ENCODE assay signal across 7 cellular contexts in genomic region chr1:111227875-111228747, GRCh38. TPM values are rescaled to one million over a fixed set of nuclear protein-coding genes. Genes with fewer than 3 reads are reported as not detected.
DNase-seq lines count a peak whose midpoint lies in the region; ATAC-seq and TF ChIP-seq lines count a peak whose summit lies in the region.

No MANE protein-coding gene starts in this region.

- no peaks in the 10 kb centered on the region for H3K79me1 ChIP-seq in IMR-90 (ENCODE audit: low read depth in 1 of 2, low read length in 2 of 2)

- peak overlapping the region; percentile 67 for H3K18ac ChIP-seq in IMR-90 (ENCODE audit: low read depth, low read length)

- CTCF ChIA-PET in IMR-90 (lab: Yijun Ruan, JAX), result interaction anchor here (0.9 to 1.0 kb wide), 2 partner anchors 14 to 172 kb away, joined by 3 to 4 read pairs; no protein-coding TSS in a partner anchor

- TF ChIP-seq EP300 in suprapubic skin (IDR thresholded peaks at IDR 0.05), result no peak

- dilution Hi-C loops in IMR-90 (cut with HindIII; ENCODE audit: low sequenced_read_pairs, unreplicated experiment), result no loop called here

- POLR2A ChIA-PET in IMR-90 (lab: Charles Lee; ENCODE audit: unreplicated experiment), result interaction anchor here (1.0 kb wide), 1 partner anchor 188 kb away, joined by 3 read pairs; no protein-coding TSS in a partner anchor

- TF ChIP-seq RAD21 in IMR-90 (IDR thresholded peaks at IDR 0.05; ENCODE audit: low read length), result no peak

- peak overlapping the region; percentile 67 for H2AFZ ChIP-seq in IMR-90 (replicated peaks; ENCODE audit: low read length, poor library complexity)

- no peak overlapping the region for H2AK5ac ChIP-seq in IMR-90 (ENCODE audit: low read depth, low read length)

- WGBS in IMR-90 (ENCODE audit: extremely low coverage in 2 of 2, insufficient read length in 1 of 2), 2 experiments, result no CpG with 5 or more reads among the region's 6 CpGs
- 76% methylated on average over 6 of the region's 6 CpGs for WGBS in suprapubic skin

- H3K36me3 ChIP-seq in IMR-90 (ENCODE audit: control insufficient read depth, insufficient read depth, low read length) (no peaks in the 10 kb centered on the region), suprapubic skin (no peaks in the 10 kb centered on the region)

- H3K56ac ChIP-seq in IMR-90 (ENCODE audit: extremely low read depth, insufficient read depth, low read length), result no peak overlapping the region

- peak overlapping the region; percentile 29 for H4K5ac ChIP-seq in IMR-90 (ENCODE audit: low read depth, low read length)

- peak; percentile 97 for ATAC-seq in IMR-90 (ENCODE audit: low read depth)

- peak overlapping the region; percentile 35 for H2BK5ac ChIP-seq in IMR-90 (ENCODE audit: low read depth, low read length, poor library complexity, severe bottlenecking)

- TF ChIP-seq CTCF in IMR-90 (conservative IDR thresholded peaks at IDR 0.05; ENCODE audit: low read depth, low read length) (no peak), suprapubic skin (IDR thresholded peaks at IDR 0.05) (no peak)

- BruUV-seq in IMR-90 (replicated peaks; lab: Mats Ljungman, UMichigan), result no TSS peak

- no peak overlapping the region for H3K4ac ChIP-seq in IMR-90 (ENCODE audit: low read depth, low read length)

- H4K20me1 ChIP-seq in IMR-90 (ENCODE audit: insufficient read depth, low read length), result no peaks in the 10 kb centered on the region

- peak overlapping the region; percentile 58 for H3K4me2 ChIP-seq in IMR-90 (ENCODE audit: low read depth, low read length)

- intact Hi-C loops in IMR-90 (cut with micrococcal nuclease), result loop anchor here (2.0 to 10.0 kb wide), 3 partner anchors 87 to 529 kb away; partner anchors contain the start of genes CEPT1, DDX20 and DRAM2
- intact Hi-C loops in activated T-helper 2 cell treated with anti-CD3 and anti-CD28 coated beads, Interferon-gamma antibody, Interleukin-2, Interleukin-4, amounts not matched to agents 10 μg/mL and 5 μg/mL and 100 μg/mL, durations not matched to agents 14 hours and 24 hours and 36 hours (cut with micrococcal nuclease), result loop anchor here (5.0 to 10.0 kb wide), 2 partner anchors 36 to 247 kb away; partner anchors contain the start of gene C1orf162

- no peaks in the 10 kb centered on the region for H3K27me3 Mint-ChIP-seq in activated T-helper 2 cell treated with anti-CD3 and anti-CD28 coated beads, Interferon-gamma antibody, Interleukin-2, Interleukin-4, amounts not matched to agents 10 μg/mL and 5 μg/mL and 100 μg/mL, durations not matched to agents 14 hours and 24 hours and 36 hours (ENCODE audit: low read depth)

- H3K9me1 ChIP-seq in IMR-90 (ENCODE audit: insufficient read depth, low read length), result no peaks in the 10 kb centered on the region

- no peak overlapping the region for H3K4me3 Mint-ChIP-seq in activated T-helper 2 cell treated with anti-CD3 and anti-CD28 coated beads, Interferon-gamma antibody, Interleukin-2, Interleukin-4, amounts not matched to agents 10 μg/mL and 5 μg/mL and 100 μg/mL, durations not matched to agents 14 hours and 24 hours and 36 hours (ENCODE audit: low read depth)

- H4K91ac ChIP-seq in IMR-90 (ENCODE audit: insufficient read depth, low read depth, low read length), result no peak overlapping the region

- no peak for TF ChIP-seq POLR2A in IMR-90 (IDR thresholded peaks at IDR 0.05; ENCODE audit: low read depth, low read length)
- TF ChIP-seq POLR2A in suprapubic skin (IDR thresholded peaks at IDR 0.05), result no peak

- 0 out of 2 replicates have a peak overlapping the region, but pooled peaks have one; percentile 21 for H3K14ac ChIP-seq in IMR-90 (replicated peaks; ENCODE audit: low read depth, low read length)

- H4K8ac ChIP-seq in IMR-90 (ENCODE audit: low read depth in 2 of 2, low read length in 2 of 2), result peak overlapping the region in 1 of 2 experiments; percentile 27; a peak in 1 of 4 replicates

- H3K4me1 Mint-ChIP-seq in activated T-helper 2 cell treated with anti-CD3 and anti-CD28 coated beads, Interferon-gamma antibody, Interleukin-2, Interleukin-4, amounts not matched to agents 10 μg/mL and 5 μg/mL and 100 μg/mL, durations not matched to agents 14 hours and 24 hours and 36 hours (ENCODE audit: low read depth), result peaks cover 62% of the 10 kb centered on the region

- H3K23ac ChIP-seq in IMR-90 (ENCODE audit: low read depth, low read length), result no peak overlapping the region

- H2AK9ac ChIP-seq in IMR-90 (replicated peaks; ENCODE audit: low read depth, low read length, poor library complexity), result no peak overlapping the region

- no peaks in the 10 kb centered on the region for H3K27me3 ChIP-seq in IMR-90 (ENCODE audit: control insufficient read depth, insufficient read depth, low read length)
- H3K27me3 ChIP-seq in suprapubic skin, result no peaks in the 10 kb centered on the region

- H3K36me3 Mint-ChIP-seq in activated T-helper 2 cell treated with anti-CD3 and anti-CD28 coated beads, Interferon-gamma antibody, Interleukin-2, Interleukin-4, amounts not matched to agents 10 μg/mL and 5 μg/mL and 100 μg/mL, durations not matched to agents 14 hours and 24 hours and 36 hours (ENCODE audit: low read depth), result no peaks in the 10 kb centered on the region

- peak overlapping the region; percentile 60 for H2BK120ac ChIP-seq in IMR-90 (ENCODE audit: low read depth, low read length)

- H2BK20ac ChIP-seq in IMR-90 (ENCODE audit: low read depth, low read length), result no peak overlapping the region

- H3K27ac ChIP-seq in IMR-90 (ENCODE audit: insufficient read depth, low read length) (peak overlapping the region; percentile 66; the same call in 1 of the 2 replicates), angular gyrus (ENCODE audit: low read depth, low read length) (peak overlapping the region; percentile 17), suprapubic skin (peak overlapping the region; percentile 42)

- no peak overlapping the region for H3K4me3 ChIP-seq in IMR-90 (ENCODE audit: insufficient read depth, low read depth, low read length)
- no peak overlapping the region for H3K4me3 ChIP-seq in suprapubic skin

- no peak overlapping the region for H2BK15ac ChIP-seq in IMR-90 (ENCODE audit: low read depth, low read length)

- no peaks in the 10 kb centered on the region for H3K9me3 Mint-ChIP-seq in activated T-helper 2 cell treated with anti-CD3 and anti-CD28 coated beads, Interferon-gamma antibody, Interleukin-2, Interleukin-4, amounts not matched to agents 10 μg/mL and 5 μg/mL and 100 μg/mL, durations not matched to agents 14 hours and 24 hours and 36 hours

- no peak overlapping the region for H3K9ac ChIP-seq in IMR-90 (ENCODE audit: low read depth, low read length)

- H3K9me3 ChIP-seq in IMR-90 (ENCODE audit: control insufficient read depth, insufficient read depth, low read length) (no peaks in the 10 kb centered on the region), suprapubic skin (no peaks in the 10 kb centered on the region)

- no peak overlapping the region for H3K27ac Mint-ChIP-seq in activated T-helper 2 cell treated with anti-CD3 and anti-CD28 coated beads, Interferon-gamma antibody, Interleukin-2, Interleukin-4, amounts not matched to agents 10 μg/mL and 5 μg/mL and 100 μg/mL, durations not matched to agents 14 hours and 24 hours and 36 hours

- in situ Hi-C loops in IMR-90 (cut with MboI; ENCODE audit: low sequenced_read_pairs), result loop anchor here (10.0 kb wide), 3 partner anchors 107 to 537 kb away; no protein-coding TSS in a partner anchor

- H3K4me1 ChIP-seq in IMR-90 (ENCODE audit: control insufficient read depth, insufficient read depth, low read length) (peaks cover 12% of the 10 kb centered on the region), suprapubic skin (peaks cover 10% of the 10 kb centered on the region)

- peak; percentile 93 for DNase-seq in IMR-90
- peak; percentile 91 for DNase-seq in iris pigment epithelial cell (ENCODE audit: low read depth)
- no peak for DNase-seq in suprapubic skin (ENCODE audit: low spot score in 2 of 2)
- DNase-seq in activated T-helper 2 cell treated with anti-CD3 and anti-CD28 coated beads, Interferon-gamma antibody, Interleukin-2, Interleukin-4, amounts not matched to agents 10 μg/mL and 5 μg/mL and 100 μg/mL, durations not matched to agents 14 hours and 24 hours and 36 hours (ENCODE audit: low spot score), result no peak
- DNase-seq in NCI-H1436 treated with DMSO at 0.1 percent for 48 hours (lab: John Stamatoyannopoulos, UW), result no peak
- no peak for DNase-seq in stimulated activated naive CD4-positive, alpha-beta T cell treated with Interleukin-2 at 50 U/mL for 16 hours (lab: John Stamatoyannopoulos, UW)

TF ChIP-seq in IMR-90, 13 proteins besides CTCF, POLR2A, EP300 and RAD21:
- TF ChIP-seq RFX5 (IDR thresholded peaks at IDR 0.05; ENCODE audit: low read depth, low read length), result no peak
- TF ChIP-seq FOS (IDR thresholded peaks at IDR 0.05; ENCODE audit: low read depth, low read length), result peak; percentile 87; the same call in 1 of the 2 replicates
- TF ChIP-seq SMC3 (IDR thresholded peaks at IDR 0.05; ENCODE audit: low read depth, low read length), result no peak
- no peak for TF ChIP-seq MXI1 (IDR thresholded peaks at IDR 0.05; ENCODE audit: borderline replicate concordance, low read depth, low read length)

RNA-seq across cellular contexts. Expression of gene CHI3L2, which starts 0.6 kb away (rescaled TPM):
- 0.18 TPM in 1 of 2 replicates, not detected in the other for total RNA-seq in IMR-90 (2012; rRNA removed)
- 0.19 and 0.39 TPM in 2 replicates for polyA plus RNA-seq in IMR-90 (2012; rRNA removed)
- 0.34 and 0.39 TPM in 2 replicates for polyA plus RNA-seq in IMR-90 (2012; cell fraction: cytosol; rRNA removed)
- polyA plus RNA-seq in IMR-90 (2012; cell fraction: nucleus; rRNA removed; ENCODE audit: low replicate concordance), result 0.15 and 0.24 TPM in 2 replicates
- total RNA-seq in suprapubic skin, result 1 to 10 TPM; 4.7 to 9.8 (median 7.7) TPM
- 1.3 and 1.8 TPM in 2 replicates for total RNA-seq in activated T-helper 2 cell treated with anti-CD3 and anti-CD28 coated beads, Interferon-gamma antibody, Interleukin-2, Interleukin-4, amounts not matched to agents 10 μg/mL and 5 μg/mL and 100 μg/mL, durations not matched to agents 14 hours and 24 hours and 36 hours

RNA-seq across cellular contexts. Expression of gene DENND2D, which starts 27.7 kb away (rescaled TPM):
- total RNA-seq in IMR-90 (2012; rRNA removed) (0.83 and 0.90 TPM in 2 replicates), suprapubic skin (10 to 100 TPM; 25.3 to 37.1 (median 31.8) TPM)
- polyA plus RNA-seq in IMR-90 (2012; rRNA removed), result 0.72 and 0.86 TPM in 2 replicates
- 0.70 and 0.77 TPM in 2 replicates for polyA plus RNA-seq in IMR-90 (2012; cell fraction: cytosol; rRNA removed)
- 0.60 and 1.7 TPM in 2 replicates for polyA plus RNA-seq in IMR-90 (2012; cell fraction: nucleus; rRNA removed; ENCODE audit: low replicate concordance)
- 139 and 143 TPM in 2 replicates for total RNA-seq in activated T-helper 2 cell treated with anti-CD3 and anti-CD28 coated beads, Interferon-gamma antibody, Interleukin-2, Interleukin-4, amounts not matched to agents 10 μg/mL and 5 μg/mL and 100 μg/mL, durations not matched to agents 14 hours and 24 hours and 36 hours

Comparison
In these comparisons a context has a peak if more than half of its experiments do, and no peak if none do; other contexts are left out.
1. DNase-seq: peak in IMR-90 (single experiment) and iris pigment epithelial cell (single experiment); none in suprapubic skin (0 of 2), activated T-helper 2 cell treated with anti-CD3 and anti-CD28 coated beads, Interferon-gamma antibody, Interleukin-2, Interleukin-4, amounts not matched to agents 10 μg/mL and 5 μg/mL and 100 μg/mL, durations not matched to agents 14 hours and 24 hours and 36 hours (single experiment), NCI-H1436 treated with DMSO at 0.1 percent for 48 hours (single experiment) and stimulated activated naive CD4-positive, alpha-beta T cell treated with Interleukin-2 at 50 U/mL for 16 hours (single experiment).
2. RNA of gene DENND2D, which starts 27.7 kb away (total RNA-seq): 139 to 143 TPM in activated T-helper 2 cell treated with anti-CD3 and anti-CD28 coated beads, Interferon-gamma antibody, Interleukin-2, Interleukin-4, amounts not matched to agents 10 μg/mL and 5 μg/mL and 100 μg/mL, durations not matched to agents 14 hours and 24 hours and 36 hours and 25.3 to 37.1 TPM in suprapubic skin; 0.83 to 0.90 TPM in IMR-90; every median in the first group is over 10 times any median in the second.
3. Peak in every context shown above with its lines, with median percentiles within 50 percentile points of each other: H3K27ac ChIP-seq.